Comparison of ENCODE assay signal across 16 cellular contexts in genomic region chr10:58625070-58625469, GRCh38.
A peak's percentile ranks its signal among the peaks of the same experiment; 100 is the strongest.
DNase-seq lines count a peak whose midpoint lies in the region; ATAC-seq and TF ChIP-seq lines count a peak whose summit lies in the region.
"Had no signal": no experiment of that assay in that cellular context is flagged by ENCODE, and none has a peak within 500 bp of the region (broad histone marks: within the 10 kb centered on the region; RNA-seq: fewer than 3 reads in every experiment).

No MANE protein-coding gene starts in this region.

- CTCF ChIA-PET in activated CD4-positive, alpha-beta memory T cell treated with anti-CD3 and anti-CD28 coated beads for 36 hours (lab: Charles Lee), result no interaction called here

- H3K4me3 Mint-ChIP-seq in osteocyte (ENCODE audit: unreplicated experiment), result no peak overlapping the region
- no peak overlapping the region for H3K4me3 Mint-ChIP-seq in activated CD4-positive, alpha-beta memory T cell treated with anti-CD3 and anti-CD28 coated beads for 36 hours
- H3K4me3 Mint-ChIP-seq: CD4-positive, CD25-positive, alpha-beta regulatory T cell had no signal

- H3K27ac Mint-ChIP-seq in osteocyte (ENCODE audit: unreplicated experiment), result peak overlapping the region; percentile 66
- H3K27ac Mint-ChIP-seq in activated CD4-positive, alpha-beta memory T cell treated with anti-CD3 and anti-CD28 coated beads for 36 hours, result no peak overlapping the region
- H3K27ac Mint-ChIP-seq: CD4-positive, CD25-positive, alpha-beta regulatory T cell had no signal

- peak; percentile 89 for DNase-seq in EH (ENCODE audit: low read depth)
- peak; percentile 97 for DNase-seq in RPMI7951 (ENCODE audit: low read depth)
- DNase-seq in fibroblast of lung (ENCODE audit: low read depth in 2 of 2), result peak; percentile 76 to 97
- DNase-seq in osteocyte (ENCODE audit: extremely low spot score, unreplicated experiment), result no peak
- DNase-seq in activated CD4-positive, alpha-beta memory T cell treated with anti-CD3 and anti-CD28 coated beads for 36 hours, result no peak
- DNase-seq in hepatocyte (ENCODE audit: low spot score), result no peak
- no peak for DNase-seq in T-helper 2 cell
- DNase-seq: activated naive CD4-positive, alpha-beta T cell; CD4-positive, CD25-positive, alpha-beta regulatory T cell; kidney; NCI-H2171; NK-92 treated with Interleukin-12 subunit alpha and Interleukin-12 subunit beta, amount 100 ng/mL, for 24 hours; stimulated activated naive CD4-positive, alpha-beta T cell had no signal

- H3K9me2 ChIP-seq in hepatocyte (replicated peaks; ENCODE audit: insufficient read depth), result no peaks in the 10 kb centered on the region

- H3K4me3 ChIP-seq in fibroblast of lung (replicated peaks in 1 of 4; ENCODE audit: control extremely low read depth in 1 of 4, insufficient read depth in 1 of 4, low read depth in 3 of 4, low read length in 4 of 4) (no peak overlapping the region), hepatocyte (no peak overlapping the region)
- H3K4me3 ChIP-seq: coronary artery, SK-N-MC had no signal

- peaks cover 32% of the 10 kb centered on the region for H3K4me1 Mint-ChIP-seq in osteocyte (ENCODE audit: unreplicated experiment)
- no peaks in the 10 kb centered on the region for H3K4me1 Mint-ChIP-seq in activated CD4-positive, alpha-beta memory T cell treated with anti-CD3 and anti-CD28 coated beads for 36 hours (ENCODE audit: low read depth)
- H3K4me1 Mint-ChIP-seq: CD4-positive, CD25-positive, alpha-beta regulatory T cell had no signal

- H3K9ac ChIP-seq in fibroblast of lung (ENCODE audit: insufficient read depth, low read length), result no peak overlapping the region

- TF ChIP-seq CTCF in fibroblast of lung (conservative IDR thresholded peaks at IDR 0.05 in 1 of 2, IDR thresholded peaks at IDR 0.05 in 1 of 2; ENCODE audit: low read depth in 1 of 2, low read length in 2 of 2), result no peak
- TF ChIP-seq CTCF in osteocyte (IDR thresholded peaks at IDR 0.05), result no peak
- TF ChIP-seq CTCF in hepatocyte (IDR thresholded peaks at IDR 0.05; ENCODE audit: poor library complexity), result no peak

- H3K4me2 ChIP-seq in fibroblast of lung (ENCODE audit: extremely low read depth, insufficient read depth, low read length) (no peak overlapping the region), hepatocyte (no peak overlapping the region)

- intact Hi-C loops in activated CD4-positive, alpha-beta memory T cell treated with anti-CD3 and anti-CD28 coated beads for 36 hours (cut with micrococcal nuclease), result no loop called here

- no peaks in the 10 kb centered on the region for H4K20me1 ChIP-seq in fibroblast of lung (ENCODE audit: control insufficient read depth, extremely low read depth, insufficient read depth, low read length)
- H4K20me1 ChIP-seq in hepatocyte (ENCODE audit: insufficient read depth, poor library complexity, severe bottlenecking), result no peaks in the 10 kb centered on the region

- H3K36me3 ChIP-seq in fibroblast of lung (ENCODE audit: control insufficient read depth, insufficient read depth, low read length) (no peaks in the 10 kb centered on the region), hepatocyte (replicated peaks; ENCODE audit: insufficient read depth, low read depth) (no peaks in the 10 kb centered on the region)

- POLR2A ChIA-PET in activated CD4-positive, alpha-beta memory T cell treated with anti-CD3 and anti-CD28 coated beads for 36 hours (lab: Charles Lee), result no interaction called here

- H3K27me3 Mint-ChIP-seq in osteocyte (ENCODE audit: unreplicated experiment), result no peaks in the 10 kb centered on the region
- no peaks in the 10 kb centered on the region for H3K27me3 Mint-ChIP-seq in activated CD4-positive, alpha-beta memory T cell treated with anti-CD3 and anti-CD28 coated beads for 36 hours
- H3K27me3 Mint-ChIP-seq: CD4-positive, CD25-positive, alpha-beta regulatory T cell had no signal

- 62% methylated on average over 3 of the region's 3 CpGs for WGBS in hepatocyte (ENCODE audit: low lambda C conversion rate, missing lambda C conversion rate)

- H3K27ac ChIP-seq in fibroblast of lung (ENCODE audit: insufficient read depth, low read length) (no peak overlapping the region), hepatocyte (no peak overlapping the region)
- H3K27ac ChIP-seq: coronary artery, SK-N-MC had no signal

- H2AFZ ChIP-seq in fibroblast of lung (ENCODE audit: low read length) (no peak overlapping the region), hepatocyte (no peak overlapping the region)

- H3K79me2 ChIP-seq in fibroblast of lung (ENCODE audit: control insufficient read depth, insufficient read depth, low read length) (peaks cover 5% of the 10 kb centered on the region), hepatocyte (peaks cover 3% of the 10 kb centered on the region)

- H3K27me3 ChIP-seq in fibroblast of lung (ENCODE audit: control insufficient read depth, insufficient read depth, low read length), result no peaks in the 10 kb centered on the region
- no peaks in the 10 kb centered on the region for H3K27me3 ChIP-seq in hepatocyte

- no peaks in the 10 kb centered on the region for H3K9me3 Mint-ChIP-seq in osteocyte (ENCODE audit: unreplicated experiment)
- H3K9me3 Mint-ChIP-seq in activated CD4-positive, alpha-beta memory T cell treated with anti-CD3 and anti-CD28 coated beads for 36 hours, result no peaks in the 10 kb centered on the region

- peaks cover 9% of the 10 kb centered on the region for H3K36me3 Mint-ChIP-seq in osteocyte (ENCODE audit: unreplicated experiment)
- no peaks in the 10 kb centered on the region for H3K36me3 Mint-ChIP-seq in activated CD4-positive, alpha-beta memory T cell treated with anti-CD3 and anti-CD28 coated beads for 36 hours
- H3K36me3 Mint-ChIP-seq: CD4-positive, CD25-positive, alpha-beta regulatory T cell had no signal

- peaks cover 5% of the 10 kb centered on the region for H3K4me1 ChIP-seq in fibroblast of lung (ENCODE audit: control insufficient read depth, extremely low read depth, insufficient read depth, low read length)
- H3K4me1 ChIP-seq in hepatocyte (ENCODE audit: insufficient read depth), result no peaks in the 10 kb centered on the region

- no peak for ATAC-seq in GM18861 (IDR thresholded peaks at IDR 0.05; ENCODE audit: unreplicated experiment)

- H3K9me3 ChIP-seq in fibroblast of lung (ENCODE audit: control insufficient read depth, insufficient read depth, low read depth, low read length) (no peaks in the 10 kb centered on the region), hepatocyte (ENCODE audit: low read depth) (no peaks in the 10 kb centered on the region)

Comparison
In these comparisons a context has a peak if more than half of its experiments do, and no peak if none do; other contexts are left out.
1. DNase-seq: peak in EH (single experiment), RPMI7951 (single experiment) and fibroblast of lung (2 of 2); none in osteocyte (single experiment), activated CD4-positive, alpha-beta memory T cell treated with anti-CD3 and anti-CD28 coated beads for 36 hours (single experiment), hepatocyte (single experiment) and T-helper 2 cell (0 of 5).